Comparison of ENCODE assay signal across 4 cellular contexts in the genomic region with DNA sequence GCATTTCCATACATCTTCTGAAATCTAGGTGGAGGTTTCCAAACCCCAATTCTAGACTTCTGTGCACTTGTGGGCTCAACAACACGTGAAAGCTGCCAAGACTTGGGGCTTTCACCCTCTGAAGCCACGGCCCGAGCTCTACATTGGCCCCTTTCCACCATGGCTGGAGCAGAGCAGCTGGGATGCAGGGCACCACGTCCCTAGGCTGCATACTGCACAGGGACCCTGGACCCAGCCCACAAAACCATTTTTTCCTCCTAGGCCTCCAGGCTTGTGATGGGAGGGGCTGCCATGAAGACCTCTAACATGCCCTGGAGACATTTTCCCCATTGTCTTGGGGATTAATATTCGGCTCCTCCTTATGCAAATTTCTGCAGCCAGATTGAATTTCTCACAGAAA. TPM values are rescaled to one million over a fixed set of nuclear protein-coding genes. Genes with fewer than 3 reads are reported as not detected.
"Had no signal": no experiment of that assay in that cellular context is flagged by ENCODE, and none has a peak within 500 bp of the region (broad histone marks: within the 10 kb centered on the region; RNA-seq: fewer than 3 reads in every experiment).

No MANE protein-coding gene starts in this region.

RNA-seq across cellular contexts. Expression of gene PLPPR5, which starts 32.1 kb away (rescaled TPM):
- total RNA-seq: LHCN-M2, M059J, MCF 10A, NCI-H460 had no signal
